Comparison of ENCODE assay signal across 8 cellular contexts in the genomic region with DNA sequence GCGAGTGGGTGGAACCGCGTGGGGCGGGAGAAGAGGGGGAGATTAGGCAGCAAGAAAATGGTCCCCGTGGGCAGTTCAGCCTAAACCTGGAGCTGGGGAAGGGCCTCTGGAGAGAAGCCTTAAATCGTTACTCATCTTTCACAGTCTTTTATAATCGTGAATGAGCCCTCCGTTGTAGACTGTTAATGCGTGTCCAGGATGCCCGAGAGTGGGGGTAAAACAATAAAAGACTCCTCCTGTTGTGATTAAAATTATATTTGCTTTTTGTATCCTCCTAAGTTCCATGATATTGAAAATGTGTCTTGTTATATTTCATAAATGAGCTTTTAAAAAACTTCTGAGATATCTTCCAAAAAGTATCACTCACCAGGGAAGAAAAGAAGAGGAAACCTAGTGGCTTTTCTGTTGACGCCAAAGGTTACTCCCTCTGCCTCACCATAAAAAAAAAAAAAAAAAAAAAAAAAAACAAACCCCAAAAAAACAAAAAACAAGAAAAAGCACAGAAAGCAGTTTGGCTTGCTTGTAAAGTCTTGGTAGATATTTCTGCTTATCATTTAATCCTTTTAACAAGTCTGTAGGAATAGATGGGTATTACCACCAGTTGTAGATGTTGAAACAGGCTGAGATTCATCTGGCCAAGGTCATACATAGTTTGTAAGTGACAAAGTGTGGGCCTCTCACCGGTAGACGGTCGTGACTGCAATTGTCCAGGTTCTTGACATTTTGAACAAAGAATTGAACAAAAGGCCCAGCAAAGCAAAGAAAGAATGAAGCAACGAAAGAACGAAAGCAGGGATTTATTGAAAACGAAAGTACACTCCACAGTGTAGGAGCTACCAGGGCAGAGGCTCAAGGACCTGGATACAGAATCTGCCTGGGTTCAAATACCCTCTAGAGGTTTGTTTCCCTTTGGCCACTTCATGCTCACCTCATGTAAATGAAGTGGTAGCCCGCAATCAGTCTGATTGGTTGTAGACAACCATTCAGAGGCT. TPM values are rescaled to one million over a fixed set of nuclear protein-coding genes. Genes with fewer than 3 reads are reported as not detected.
DNase-seq lines count a peak whose midpoint lies in the region; ATAC-seq and TF ChIP-seq lines count a peak whose summit lies in the region.

No MANE protein-coding gene starts in this region.

- peak in 2 of 5 donors; percentile 54 to 63 for DNase-seq in CD8-positive, alpha-beta memory T cell
- DNase-seq in H4 (ENCODE audit: low spot score) (peak; percentile 25), T-cell (peak in 1 of 34 experiments; percentile 21), fibroblast of mammary gland (ENCODE audit: low read depth) (peak; percentile 54), progenitor cell of endocrine pancreas (ENCODE audit: low spot score, unreplicated experiment) (no peak), NCI-H1048 (lab: John Stamatoyannopoulos, UW) (no peak), DMS 273 (lab: John Stamatoyannopoulos, UW; ENCODE audit: unreplicated experiment) (no peak)
- DNase-seq in activated CD4-positive, alpha-beta T cell treated with anti-CD3 and anti-CD28 coated beads for 1 hour: no peak

- POLR2A ChIA-PET in CD8-positive, alpha-beta memory T cell (lab: Charles Lee): interaction anchor here (0.7 to 2.9 kb wide), 7 partner anchors 12 to 171 kb away, joined by 4 to 68 read pairs (median 5); partner anchors contain the start of gene ELOVL5
- POLR2A ChIA-PET in T-cell (lab: Charles Lee): interaction anchor here (0.6 to 2.0 kb wide), 14 partner anchors 10 to 968 kb away, joined by 3 to 33 read pairs (median 3); partner anchors contain the start of gene ELOVL5 (in 1 of the 2)

- H3K4me3 ChIP-seq in CD8-positive, alpha-beta memory T cell (ENCODE audit: low read length): peak overlapping the region; percentile 75
- H3K4me3 ChIP-seq in fibroblast of mammary gland (ENCODE audit: control insufficient read depth, low read depth, low read length): peak overlapping the region; percentile 44

- peaks cover 0 to 1% of the 10 kb centered on the region in 2 donors for H3K27me3 Mint-ChIP-seq in CD8-positive, alpha-beta memory T cell
- H3K27me3 Mint-ChIP-seq in T-cell (no peaks in the 10 kb centered on the region), progenitor cell of endocrine pancreas (peaks cover 28% of the 10 kb centered on the region)

- TF ChIP-seq CTCF in fibroblast of mammary gland (conservative IDR thresholded peaks at IDR 0.05; ENCODE audit: control insufficient read depth, insufficient read depth, low read depth, low read length) (no peak), progenitor cell of endocrine pancreas (IDR thresholded peaks at IDR 0.05; ENCODE audit: unreplicated experiment) (no peak)

- no peaks in the 10 kb centered on the region for H3K9me3 Mint-ChIP-seq in CD8-positive, alpha-beta memory T cell
- no peaks in the 10 kb centered on the region for H3K9me3 Mint-ChIP-seq in T-cell
- H3K9me3 Mint-ChIP-seq in progenitor cell of endocrine pancreas (ENCODE audit: low read depth): no peaks in the 10 kb centered on the region

- H3K27me3 ChIP-seq in CD8-positive, alpha-beta memory T cell (ENCODE audit: insufficient read depth, low read length, poor library complexity, severe bottlenecking): no peaks in the 10 kb centered on the region

- H3K36me3 ChIP-seq in CD8-positive, alpha-beta memory T cell (ENCODE audit: insufficient read depth, low read length): no peaks in the 10 kb centered on the region

- CTCF ChIA-PET in CD8-positive, alpha-beta memory T cell (lab: Charles Lee): interaction anchor here (1.0 to 4.4 kb wide), 8 partner anchors 11 to 69 kb away, joined by 3 to 32 read pairs (median 5); partner anchors contain the start of gene ELOVL5
- CTCF ChIA-PET in T-cell (lab: Charles Lee): interaction anchor here (0.7 to 1.3 kb wide), 6 partner anchors 11 to 185 kb away, joined by 3 to 13 read pairs (median 6); partner anchors contain the start of gene ELOVL5 (in 1 of the 2)

- H3K4me1 Mint-ChIP-seq in CD8-positive, alpha-beta memory T cell: peaks cover 40 to 51% (median 48%) of the 10 kb centered on the region in 3 donors
- peaks cover 48 to 54% (median 50%) of the 10 kb centered on the region in 3 donors for H3K4me1 Mint-ChIP-seq in T-cell
- peaks cover 27% of the 10 kb centered on the region for H3K4me1 Mint-ChIP-seq in progenitor cell of endocrine pancreas (ENCODE audit: low read depth)

- H3K27ac Mint-ChIP-seq in CD8-positive, alpha-beta memory T cell: peak overlapping the region; percentile 94 to 99 (median 98)
- H3K27ac Mint-ChIP-seq in T-cell: peak overlapping the region; percentile 97 to 98
- peak overlapping the region; percentile 92 for H3K27ac Mint-ChIP-seq in progenitor cell of endocrine pancreas

- H3K27ac ChIP-seq in CD8-positive, alpha-beta memory T cell (ENCODE audit: low read depth, low read length): peak overlapping the region; percentile 94

- H3K36me3 Mint-ChIP-seq in CD8-positive, alpha-beta memory T cell: peaks cover 0 to 6% (median 0%) of the 10 kb centered on the region in 3 donors
- no peaks in the 10 kb centered on the region for H3K36me3 Mint-ChIP-seq in T-cell
- no peaks in the 10 kb centered on the region for H3K36me3 Mint-ChIP-seq in progenitor cell of endocrine pancreas (ENCODE audit: insufficient read depth)

- peaks cover 41% of the 10 kb centered on the region for H3K4me1 ChIP-seq in CD8-positive, alpha-beta memory T cell (ENCODE audit: insufficient read depth, low read length)

- H3K9me3 ChIP-seq in CD8-positive, alpha-beta memory T cell (ENCODE audit: low read length): no peaks in the 10 kb centered on the region

- ATAC-seq in T-cell (replicated peaks in 1 of 4): peak in 3 of 4 experiments; percentile 1 to 6 (median 2)

- H3K4me3 Mint-ChIP-seq in CD8-positive, alpha-beta memory T cell: peak overlapping the region; percentile 80 to 92 (median 90)
- peak overlapping the region; percentile 86 to 94 (median 89) for H3K4me3 Mint-ChIP-seq in T-cell
- H3K4me3 Mint-ChIP-seq in progenitor cell of endocrine pancreas (ENCODE audit: low read depth): peak overlapping the region; percentile 75

RNA-seq across cellular contexts. Expression of gene ELOVL5, which starts 11.4 kb away (rescaled TPM):
- total RNA-seq in CD8-positive, alpha-beta memory T cell: 100 to 1,000 TPM; 117 to 124 TPM
- polyA plus RNA-seq in CD8-positive, alpha-beta memory T cell: 96.9 TPM
- 102 and 131 TPM in 2 replicates for total RNA-seq in H4 (2014; rRNA removed; shearing (Covaris generic))
- total RNA-seq in T-cell: 100 to 1,000 TPM in 1 of 5 donors, 10 to 100 TPM in 4; 71.4 to 101 (median 86.5) TPM
- 67.1 and 74.4 TPM in 2 replicates for total RNA-seq in progenitor cell of endocrine pancreas

Comparison
In these comparisons a context has a peak if more than half of its experiments do, and no peak if none do; other contexts are left out.
1. DNase-seq: peak in H4 (single experiment) and fibroblast of mammary gland (single experiment); none in progenitor cell of endocrine pancreas (single experiment), NCI-H1048 (single experiment), DMS 273 (single experiment) and activated CD4-positive, alpha-beta T cell treated with anti-CD3 and anti-CD28 coated beads for 1 hour (single experiment).
2. Peak in every context shown above with its lines, with median percentiles within 50 percentile points of each other: H3K27ac Mint-ChIP-seq and H3K4me3 Mint-ChIP-seq.